4 cellular contexts compared by ENCODE assay signal in genomic region chr9:65403072-65403471, GRCh38.
A peak's percentile ranks its signal among the peaks of the same experiment; 100 is the strongest.
DNase-seq lines count a peak whose midpoint lies in the region; ATAC-seq, FAIRE-seq and TF ChIP-seq lines count a peak whose summit lies in the region.
"Not testable (repeated sequence)": the region's sequence is repeated elsewhere in the genome, so short reads cannot be mapped to it uniquely, and the experiment has no call there.

No MANE protein-coding gene starts in this region.

- H3K79me2 ChIP-seq in HepG2 (ENCODE audit: insufficient read depth, low read length), result not testable (repeated sequence)

- H3K4me3 ChIP-seq in HepG2 (replicated peaks in 1 of 3; ENCODE audit: insufficient read depth in 1 of 3, low read depth in 2 of 3, low read length in 3 of 3); spleen: not testable (repeated sequence)

- not testable (repeated sequence) for H3K9me3 ChIP-seq in HepG2 (ENCODE audit: low read length)
- peaks cover 0 to 79% (median 51%) of the 10 kb centered on the region in 8 donors for H3K9me3 ChIP-seq in spleen

- TF ChIP-seq POLR2A in HepG2 (IDR thresholded peaks at IDR 0.05; ENCODE audit: insufficient read depth in 1 of 2, low read depth in 2 of 2, low read length in 2 of 2); spleen (IDR thresholded peaks at IDR 0.05): not testable (repeated sequence)

- H3K9ac ChIP-seq in HepG2 (ENCODE audit: insufficient read depth, low read depth, low read length), result not testable (repeated sequence)

- not testable (repeated sequence) for TF ChIP-seq CTCF in HepG2 (CRISPR knock-in tag; IDR thresholded peaks at IDR 0.05); spleen (IDR thresholded peaks at IDR 0.05 in 8 of 11, conservative IDR thresholded peaks at IDR 0.05 in 3 of 11)

- H3K27me3 ChIP-seq in HepG2 (ENCODE audit: control insufficient read depth in 1 of 2, insufficient read depth in 2 of 2, low read length in 2 of 2); spleen (replicated peaks in 1 of 7): not testable (repeated sequence)

- not testable (repeated sequence) for H3K27ac ChIP-seq in HepG2 (ENCODE audit: extremely low read length, insufficient read depth, low read length); spleen

- not testable (repeated sequence) for H3K4me1 ChIP-seq in HepG2 (ENCODE audit: insufficient read depth, low read length); spleen

- BruUV-seq in HepG2 (replicated peaks; lab: Mats Ljungman, UMichigan), result not testable (repeated sequence)

- H3K4me2 ChIP-seq in HepG2 (ENCODE audit: low read depth, low read length), result not testable (repeated sequence)

- H4K20me1 ChIP-seq in HepG2 (ENCODE audit: insufficient read depth, low read length), result not testable (repeated sequence)

- WGBS in HepG2 (ENCODE audit: low lambda C conversion rate), result no CpG with 5 or more reads among the region's 11 CpGs
- WGBS in spleen, 5 donors, result 77 to 88% (median 85%) methylated on average over 8 to 11 of the region's 11 CpGs

- DNase-seq in HepG2 (ENCODE audit: low spot score), result not testable (repeated sequence)
- DNase-seq in mesenteric fat pad (ENCODE audit: low spot score) (peak; percentile 81), posterior vena cava (ENCODE audit: low spot score) (peak; percentile 17), spleen (peak; percentile 67)

- in situ Hi-C loops in HepG2 (cut with HindIII; ENCODE audit: extremely low pct_ligation_motif_present, low pct_unique_long_range_greater_than_20kb), result not testable (repeated sequence)

- ATAC-seq in HepG2, result not testable (repeated sequence)

- not testable (repeated sequence) for H3K36me3 ChIP-seq in HepG2 (replicated peaks in 1 of 2; ENCODE audit: control insufficient read depth in 1 of 2, insufficient read depth in 2 of 2, low read length in 2 of 2); spleen

- POLR2A ChIA-PET in HepG2 (lab: Yijun Ruan, JAX), result not testable (repeated sequence)

- TF ChIP-seq RAD21 in HepG2 (CRISPR knock-in tag; IDR thresholded peaks at IDR 0.05), result not testable (repeated sequence)

- intact Hi-C loops in HepG2 (cut with micrococcal nuclease; ENCODE audit: unreplicated experiment); posterior vena cava (cut with DNase I); spleen (cut with DNase I; ENCODE audit: low total_unique reads): not testable (repeated sequence)

- FAIRE-seq in HepG2 (lab: Jason Lieb, UNC), result not testable (repeated sequence)

- not testable (repeated sequence) for H2AFZ ChIP-seq in HepG2 (ENCODE audit: low read length)

- TF ChIP-seq EP300 in HepG2 (IDR thresholded peaks at IDR 0.05; ENCODE audit: low read depth in 2 of 2, low read length in 2 of 2); HepG2 (CRISPR knock-in tag; IDR thresholded peaks at IDR 0.05; ENCODE audit: borderline replicate concordance): not testable (repeated sequence)

- CTCF ChIA-PET in HepG2 (lab: Yijun Ruan, JAX; ENCODE audit: low intra/inter-chr PET ratio, low total read pairs), result not testable (repeated sequence)

TF ChIP-seq in HepG2, 621 proteins besides CTCF, POLR2A, EP300 and RAD21:
- peak; percentile 94 for TF ChIP-seq MNT (IDR thresholded peaks at IDR 0.05)
